In the genomic region with DNA sequence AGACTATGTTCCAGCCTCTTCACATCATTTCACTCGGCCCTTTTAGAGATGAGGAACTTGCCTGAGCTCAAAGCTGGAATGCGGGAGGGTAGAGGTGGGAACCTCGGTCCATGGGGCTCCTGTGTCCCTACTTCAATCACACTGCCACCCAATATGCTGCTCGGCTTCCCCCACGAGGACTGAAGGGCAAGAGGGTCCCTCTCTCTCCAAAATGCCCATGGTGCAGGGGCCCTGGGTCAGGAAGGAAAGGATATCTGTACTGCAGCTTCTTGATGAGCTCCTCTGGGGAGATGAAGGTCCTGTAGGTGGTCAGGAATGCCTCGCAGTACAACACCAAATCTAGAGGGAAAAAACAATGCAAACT, we compare ENCODE assay signal across 12 cellular contexts. TPM values are rescaled to one million over a fixed set of nuclear protein-coding genes. Genes with fewer than 3 reads are reported as not detected.
A peak's percentile ranks its signal among the peaks of the same experiment; 100 is the strongest.
DNase-seq lines count a peak whose midpoint lies in the region; ATAC-seq and TF ChIP-seq lines count a peak whose summit lies in the region.
"Had no signal": no experiment of that assay in that cellular context is flagged by ENCODE, and none has a peak within 500 bp of the region (broad histone marks: within the 10 kb centered on the region; RNA-seq: fewer than 3 reads in every experiment).

No MANE protein-coding gene starts in this region.

- peaks cover 16% of the 10 kb centered on the region for H3K4me1 ChIP-seq in CD8-positive, alpha-beta memory T cell (ENCODE audit: insufficient read depth, low read length)
- H3K4me1 ChIP-seq in neuronal stem cell (ENCODE audit: control insufficient read depth in 2 of 2, insufficient read depth in 1 of 2, low read depth in 1 of 2, low read length in 2 of 2): no peaks in the 10 kb centered on the region

- no peak overlapping the region for H4K91ac ChIP-seq in neuronal stem cell (ENCODE audit: low read depth, low read length, poor library complexity)

- H2BK120ac ChIP-seq in neuronal stem cell (ENCODE audit: low read depth, low read length): no peak overlapping the region

- no peaks in the 10 kb centered on the region for H3K27me3 ChIP-seq in CD8-positive, alpha-beta memory T cell (ENCODE audit: insufficient read depth, low read length, poor library complexity, severe bottlenecking)
- H3K27me3 ChIP-seq in neuronal stem cell (ENCODE audit: control insufficient read depth in 3 of 3, insufficient read depth in 3 of 3, low read depth in 1 of 3, low read length in 3 of 3): no peaks in the 10 kb centered on the region

- DNase-seq in CD14-positive monocyte (ENCODE audit: low spot score) (no peak), neuronal stem cell (ENCODE audit: low spot score) (no peak), NCI-H446 treated with DMSO at 0.1 percent for 48 hours (lab: John Stamatoyannopoulos, UW) (no peak)
- DNase-seq in CD8-positive, alpha-beta memory T cell: no peak
- no peak for DNase-seq in activated T-helper 2 cell treated with anti-CD3 and anti-CD28 coated beads, Interferon-gamma antibody, Interleukin-2, Interleukin-4, amounts not matched to agents 10 μg/mL and 5 μg/mL and 100 μg/mL, durations not matched to agents 14 hours and 24 hours and 36 hours (ENCODE audit: low spot score)

- H3K4me3 ChIP-seq in CD8-positive, alpha-beta memory T cell (ENCODE audit: low read length): no peak overlapping the region
- H3K4me3 ChIP-seq in neuronal stem cell (ENCODE audit: low read length in 2 of 2): peak overlapping the region in 1 of 2 donors; percentile 19
- H3K4me3 ChIP-seq: mucosa of descending colon had no signal

- CTCF ChIA-PET in CD8-positive, alpha-beta memory T cell (lab: Charles Lee): interaction anchor here (0.7 to 9.2 kb wide), 34 partner anchors 10 to 242 kb away, joined by 3 to 119 read pairs (median 4); a partner anchor contains a TSS

- no peak overlapping the region for H2BK15ac ChIP-seq in neuronal stem cell (ENCODE audit: low read length)

- H3K9ac ChIP-seq in neuronal stem cell (ENCODE audit: low read depth, low read length, poor library complexity): no peak overlapping the region

- peaks cover 22% of the 10 kb centered on the region for H3K36me3 ChIP-seq in CD8-positive, alpha-beta memory T cell (ENCODE audit: insufficient read depth, low read length)
- peaks cover 19 to 77% of the 10 kb centered on the region in 2 donors for H3K36me3 ChIP-seq in neuronal stem cell (replicated peaks in 1 of 2; ENCODE audit: control insufficient read depth in 2 of 2, insufficient read depth in 2 of 2, low read length in 2 of 2)

- peak overlapping the region; percentile 2 for H3K23ac ChIP-seq in neuronal stem cell (ENCODE audit: low read depth, low read length, poor library complexity)

- peak overlapping the region; percentile 23 for H2AK5ac ChIP-seq in neuronal stem cell (ENCODE audit: low read depth, low read length)

- no peaks in the 10 kb centered on the region for H3K9me3 Mint-ChIP-seq in CD14-positive monocyte
- H3K9me3 Mint-ChIP-seq in CD8-positive, alpha-beta memory T cell: no peaks in the 10 kb centered on the region
- no peaks in the 10 kb centered on the region for H3K9me3 Mint-ChIP-seq in activated T-helper 2 cell treated with anti-CD3 and anti-CD28 coated beads, Interferon-gamma antibody, Interleukin-2, Interleukin-4, amounts not matched to agents 10 μg/mL and 5 μg/mL and 100 μg/mL, durations not matched to agents 14 hours and 24 hours and 36 hours

- no peak overlapping the region for H3K18ac ChIP-seq in neuronal stem cell (ENCODE audit: low read length)

- POLR2A ChIA-PET in CD8-positive, alpha-beta memory T cell (lab: Charles Lee): interaction anchor here (0.8 kb wide), 2 partner anchors 13 to 145 kb away, joined by 3 read pairs; no protein-coding TSS in a partner anchor

- TF ChIP-seq CTCF in CD14-positive monocyte (IDR thresholded peaks at IDR 0.05): no peak

- no CpG with 5 or more reads among the region's 6 CpGs for WGBS in neuronal stem cell (ENCODE audit: extremely low coverage in 2 of 2, insufficient read length in 2 of 2, insufficient replicate concordance in 1 of 2), 2 donors

- ATAC-seq in HG03442 (IDR thresholded peaks at IDR 0.05; ENCODE audit: unreplicated experiment) (no peak), HG03439 (IDR thresholded peaks at IDR 0.05; ENCODE audit: unreplicated experiment) (no peak)

- no peak overlapping the region for H4K8ac ChIP-seq in neuronal stem cell (ENCODE audit: low read depth, low read length)

- no peak overlapping the region for H2BK12ac ChIP-seq in neuronal stem cell (ENCODE audit: low read length)

- peaks cover 53% of the 10 kb centered on the region for H3K4me1 Mint-ChIP-seq in CD14-positive monocyte
- peaks cover 25 to 45% (median 32%) of the 10 kb centered on the region in 3 donors for H3K4me1 Mint-ChIP-seq in CD8-positive, alpha-beta memory T cell
- H3K4me1 Mint-ChIP-seq in activated T-helper 2 cell treated with anti-CD3 and anti-CD28 coated beads, Interferon-gamma antibody, Interleukin-2, Interleukin-4, amounts not matched to agents 10 μg/mL and 5 μg/mL and 100 μg/mL, durations not matched to agents 14 hours and 24 hours and 36 hours (ENCODE audit: low read depth): peaks cover 28% of the 10 kb centered on the region

- H2BK5ac ChIP-seq in neuronal stem cell (ENCODE audit: low read length): no peak overlapping the region

- H2AFZ ChIP-seq in neuronal stem cell (ENCODE audit: low read length): no peak overlapping the region

- H3K4me3 Mint-ChIP-seq in CD14-positive monocyte: peak overlapping the region in 1 of 2 donors; percentile 3
- H3K4me3 Mint-ChIP-seq in CD8-positive, alpha-beta memory T cell: no peak overlapping the region
- no peak overlapping the region for H3K4me3 Mint-ChIP-seq in activated T-helper 2 cell treated with anti-CD3 and anti-CD28 coated beads, Interferon-gamma antibody, Interleukin-2, Interleukin-4, amounts not matched to agents 10 μg/mL and 5 μg/mL and 100 μg/mL, durations not matched to agents 14 hours and 24 hours and 36 hours (ENCODE audit: low read depth)

- H3K4me2 ChIP-seq in neuronal stem cell (ENCODE audit: insufficient read depth, low read length, poor library complexity, severe bottlenecking): no peak overlapping the region

- H3K14ac ChIP-seq in neuronal stem cell (ENCODE audit: low read length): no peak overlapping the region

- intact Hi-C loops in CD14-positive monocyte (cut with micrococcal nuclease): loop anchor here (2.0 to 5.0 kb wide), 2 partner anchors 147 to 150 kb away; a partner anchor contains a TSS
- intact Hi-C loops in activated T-helper 2 cell treated with anti-CD3 and anti-CD28 coated beads, Interferon-gamma antibody, Interleukin-2, Interleukin-4, amounts not matched to agents 10 μg/mL and 5 μg/mL and 100 μg/mL, durations not matched to agents 14 hours and 24 hours and 36 hours (cut with micrococcal nuclease): loop anchor here (2.0 kb wide), 1 partner anchor 155 kb away; no protein-coding TSS in a partner anchor

- H3K27ac Mint-ChIP-seq in CD14-positive monocyte: peak overlapping the region in 6 of 7 donors; percentile 43 to 93 (median 80)
- H3K27ac Mint-ChIP-seq in CD8-positive, alpha-beta memory T cell: peak overlapping the region; percentile 39 to 91 (median 78)
- H3K27ac Mint-ChIP-seq in activated T-helper 2 cell treated with anti-CD3 and anti-CD28 coated beads, Interferon-gamma antibody, Interleukin-2, Interleukin-4, amounts not matched to agents 10 μg/mL and 5 μg/mL and 100 μg/mL, durations not matched to agents 14 hours and 24 hours and 36 hours: peak overlapping the region; percentile 35

- no peak overlapping the region for H3K27ac ChIP-seq in CD8-positive, alpha-beta memory T cell (ENCODE audit: low read depth, low read length)
- H3K27ac ChIP-seq in neuronal stem cell (replicated peaks; ENCODE audit: low read length): no peak overlapping the region
- H3K27ac ChIP-seq: C4-2B had no signal

- H3K79me1 ChIP-seq in neuronal stem cell (ENCODE audit: low read depth, low read length): no peaks in the 10 kb centered on the region

- H3K9me3 ChIP-seq in CD8-positive, alpha-beta memory T cell (ENCODE audit: low read length): no peaks in the 10 kb centered on the region
- no peaks in the 10 kb centered on the region for H3K9me3 ChIP-seq in neuronal stem cell (replicated peaks in 1 of 2; ENCODE audit: control insufficient read depth in 2 of 2, insufficient read depth in 1 of 2, low read depth in 1 of 2, low read length in 2 of 2)
- H3K9me3 ChIP-seq: mucosa of descending colon had no signal

- peaks cover 82 to 97% of the 10 kb centered on the region in 2 donors for H3K36me3 Mint-ChIP-seq in CD14-positive monocyte
- peaks cover 0 to 89% (median 6%) of the 10 kb centered on the region in 3 donors for H3K36me3 Mint-ChIP-seq in CD8-positive, alpha-beta memory T cell
- H3K36me3 Mint-ChIP-seq in activated T-helper 2 cell treated with anti-CD3 and anti-CD28 coated beads, Interferon-gamma antibody, Interleukin-2, Interleukin-4, amounts not matched to agents 10 μg/mL and 5 μg/mL and 100 μg/mL, durations not matched to agents 14 hours and 24 hours and 36 hours (ENCODE audit: low read depth): peaks cover 55% of the 10 kb centered on the region

- H3K4ac ChIP-seq in neuronal stem cell (ENCODE audit: low read length): no peak overlapping the region

- H3K27me3 Mint-ChIP-seq in CD14-positive monocyte (ENCODE audit: low read depth in 3 of 3): peaks cover 0 to 2% (median 0%) of the 10 kb centered on the region in 3 donors
- peaks cover 0 to 1% of the 10 kb centered on the region in 2 donors for H3K27me3 Mint-ChIP-seq in CD8-positive, alpha-beta memory T cell
- no peaks in the 10 kb centered on the region for H3K27me3 Mint-ChIP-seq in activated T-helper 2 cell treated with anti-CD3 and anti-CD28 coated beads, Interferon-gamma antibody, Interleukin-2, Interleukin-4, amounts not matched to agents 10 μg/mL and 5 μg/mL and 100 μg/mL, durations not matched to agents 14 hours and 24 hours and 36 hours (ENCODE audit: low read depth)

RNA-seq across cellular contexts. Expression of a gene that starts 46.5 kb away (rescaled TPM):
- polyA plus RNA-seq in CD14-positive monocyte: not detected
- total RNA-seq in CD8-positive, alpha-beta memory T cell: not detected
- polyA plus RNA-seq in CD8-positive, alpha-beta memory T cell: not detected
- not detected in 2 replicates for total RNA-seq in activated T-helper 2 cell treated with anti-CD3 and anti-CD28 coated beads, Interferon-gamma antibody, Interleukin-2, Interleukin-4, amounts not matched to agents 10 μg/mL and 5 μg/mL and 100 μg/mL, durations not matched to agents 14 hours and 24 hours and 36 hours
- not detected for polyA plus RNA-seq in neuronal stem cell (2013, experiment 1 of 2)
- polyA plus RNA-seq in neuronal stem cell (2013, experiment 2 of 2): not detected
- total RNA-seq: bronchial epithelial cell, pulmonary artery endothelial cell, subcutaneous adipose tissue had no signal
